Comparison of ENCODE assay signal across 1 cellular context in genomic region chr11:96330511-96330859, GRCh38.
TF ChIP-seq lines count a peak whose summit lies in the region.

No MANE protein-coding gene starts in this region.

TF ChIP-seq in K562, 482 proteins besides CTCF, POLR2A, EP300 and RAD21 (continued from another document and continues in another):
- no peak for TF ChIP-seq ZZZ3 (IDR thresholded peaks at IDR 0.05)
- TF ChIP-seq, protein P1, sequence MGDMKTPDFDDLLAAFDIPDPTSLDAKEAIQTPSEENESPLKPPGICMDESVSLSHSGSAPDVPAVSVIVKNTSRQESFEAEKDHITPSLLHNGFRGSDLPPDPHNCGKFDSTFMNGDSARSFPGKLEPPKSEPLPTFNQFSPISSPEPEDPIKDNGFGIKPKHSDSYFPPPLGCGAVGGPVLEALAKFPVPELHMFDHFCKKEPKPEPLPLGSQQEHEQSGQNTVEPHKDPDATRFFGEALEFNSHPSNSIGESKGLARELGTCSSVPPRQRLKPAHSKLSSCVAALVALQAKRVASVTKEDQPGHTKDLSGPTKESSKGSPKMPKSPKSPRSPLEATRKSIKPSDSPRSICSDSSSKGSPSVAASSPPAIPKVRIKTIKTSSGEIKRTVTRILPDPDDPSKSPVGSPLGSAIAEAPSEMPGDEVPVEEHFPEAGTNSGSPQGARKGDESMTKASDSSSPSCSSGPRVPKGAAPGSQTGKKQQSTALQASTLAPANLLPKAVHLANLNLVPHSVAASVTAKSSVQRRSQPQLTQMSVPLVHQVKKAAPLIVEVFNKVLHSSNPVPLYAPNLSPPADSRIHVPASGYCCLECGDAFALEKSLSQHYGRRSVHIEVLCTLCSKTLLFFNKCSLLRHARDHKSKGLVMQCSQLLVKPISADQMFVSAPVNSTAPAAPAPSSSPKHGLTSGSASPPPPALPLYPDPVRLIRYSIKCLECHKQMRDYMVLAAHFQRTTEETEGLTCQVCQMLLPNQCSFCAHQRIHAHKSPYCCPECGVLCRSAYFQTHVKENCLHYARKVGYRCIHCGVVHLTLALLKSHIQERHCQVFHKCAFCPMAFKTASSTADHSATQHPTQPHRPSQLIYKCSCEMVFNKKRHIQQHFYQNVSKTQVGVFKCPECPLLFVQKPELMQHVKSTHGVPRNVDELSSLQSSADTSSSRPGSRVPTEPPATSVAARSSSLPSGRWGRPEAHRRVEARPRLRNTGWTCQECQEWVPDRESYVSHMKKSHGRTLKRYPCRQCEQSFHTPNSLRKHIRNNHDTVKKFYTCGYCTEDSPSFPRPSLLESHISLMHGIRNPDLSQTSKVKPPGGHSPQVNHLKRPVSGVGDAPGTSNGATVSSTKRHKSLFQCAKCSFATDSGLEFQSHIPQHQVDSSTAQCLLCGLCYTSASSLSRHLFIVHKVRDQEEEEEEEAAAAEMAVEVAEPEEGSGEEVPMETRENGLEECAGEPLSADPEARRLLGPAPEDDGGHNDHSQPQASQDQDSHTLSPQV (IDR thresholded peaks at IDR 0.05) = peak; percentile 99
- TF ChIP-seq GABPA (tag; conservative IDR thresholded peaks at IDR 0.05; ENCODE audit: low read depth) = no peak
- no peak for TF ChIP-seq CBX1 (IDR thresholded peaks at IDR 0.05; ENCODE audit: low read depth)
- peak; percentile 96 for TF ChIP-seq ZBTB9 (CRISPR knock-in tag; IDR thresholded peaks at IDR 0.05)
- TF ChIP-seq ZNF217 (CRISPR knock-in tag; IDR thresholded peaks at IDR 0.05) = no peak
- peak; percentile 63; the same call in 1 of the 2 replicates for TF ChIP-seq ZKSCAN3 (CRISPR knock-in tag; IDR thresholded peaks at IDR 0.05)
- no peak for TF ChIP-seq COPS2 (conservative IDR thresholded peaks at IDR 0.05)
- TF ChIP-seq NR0B1 (IDR thresholded peaks at IDR 0.05; ENCODE audit: partially characterized antibody) = no peak
- TF ChIP-seq DDX20 (tag; IDR thresholded peaks at IDR 0.05; ENCODE audit: low read depth) = peak; percentile 90
- TF ChIP-seq ZNF668 (CRISPR knock-in tag; IDR thresholded peaks at IDR 0.05) = peak; percentile 96
- TF ChIP-seq FOSL1 (tag; conservative IDR thresholded peaks at IDR 0.05) = no peak
- TF ChIP-seq PHTF2 (CRISPR knock-in tag; IDR thresholded peaks at IDR 0.05) = peak; percentile 83; the same call in 1 of the 2 replicates
- no peak for TF ChIP-seq EZH2 (IDR thresholded peaks at IDR 0.05; ENCODE audit: borderline replicate concordance, low read depth, low read length)
- TF ChIP-seq, protein P2, sequence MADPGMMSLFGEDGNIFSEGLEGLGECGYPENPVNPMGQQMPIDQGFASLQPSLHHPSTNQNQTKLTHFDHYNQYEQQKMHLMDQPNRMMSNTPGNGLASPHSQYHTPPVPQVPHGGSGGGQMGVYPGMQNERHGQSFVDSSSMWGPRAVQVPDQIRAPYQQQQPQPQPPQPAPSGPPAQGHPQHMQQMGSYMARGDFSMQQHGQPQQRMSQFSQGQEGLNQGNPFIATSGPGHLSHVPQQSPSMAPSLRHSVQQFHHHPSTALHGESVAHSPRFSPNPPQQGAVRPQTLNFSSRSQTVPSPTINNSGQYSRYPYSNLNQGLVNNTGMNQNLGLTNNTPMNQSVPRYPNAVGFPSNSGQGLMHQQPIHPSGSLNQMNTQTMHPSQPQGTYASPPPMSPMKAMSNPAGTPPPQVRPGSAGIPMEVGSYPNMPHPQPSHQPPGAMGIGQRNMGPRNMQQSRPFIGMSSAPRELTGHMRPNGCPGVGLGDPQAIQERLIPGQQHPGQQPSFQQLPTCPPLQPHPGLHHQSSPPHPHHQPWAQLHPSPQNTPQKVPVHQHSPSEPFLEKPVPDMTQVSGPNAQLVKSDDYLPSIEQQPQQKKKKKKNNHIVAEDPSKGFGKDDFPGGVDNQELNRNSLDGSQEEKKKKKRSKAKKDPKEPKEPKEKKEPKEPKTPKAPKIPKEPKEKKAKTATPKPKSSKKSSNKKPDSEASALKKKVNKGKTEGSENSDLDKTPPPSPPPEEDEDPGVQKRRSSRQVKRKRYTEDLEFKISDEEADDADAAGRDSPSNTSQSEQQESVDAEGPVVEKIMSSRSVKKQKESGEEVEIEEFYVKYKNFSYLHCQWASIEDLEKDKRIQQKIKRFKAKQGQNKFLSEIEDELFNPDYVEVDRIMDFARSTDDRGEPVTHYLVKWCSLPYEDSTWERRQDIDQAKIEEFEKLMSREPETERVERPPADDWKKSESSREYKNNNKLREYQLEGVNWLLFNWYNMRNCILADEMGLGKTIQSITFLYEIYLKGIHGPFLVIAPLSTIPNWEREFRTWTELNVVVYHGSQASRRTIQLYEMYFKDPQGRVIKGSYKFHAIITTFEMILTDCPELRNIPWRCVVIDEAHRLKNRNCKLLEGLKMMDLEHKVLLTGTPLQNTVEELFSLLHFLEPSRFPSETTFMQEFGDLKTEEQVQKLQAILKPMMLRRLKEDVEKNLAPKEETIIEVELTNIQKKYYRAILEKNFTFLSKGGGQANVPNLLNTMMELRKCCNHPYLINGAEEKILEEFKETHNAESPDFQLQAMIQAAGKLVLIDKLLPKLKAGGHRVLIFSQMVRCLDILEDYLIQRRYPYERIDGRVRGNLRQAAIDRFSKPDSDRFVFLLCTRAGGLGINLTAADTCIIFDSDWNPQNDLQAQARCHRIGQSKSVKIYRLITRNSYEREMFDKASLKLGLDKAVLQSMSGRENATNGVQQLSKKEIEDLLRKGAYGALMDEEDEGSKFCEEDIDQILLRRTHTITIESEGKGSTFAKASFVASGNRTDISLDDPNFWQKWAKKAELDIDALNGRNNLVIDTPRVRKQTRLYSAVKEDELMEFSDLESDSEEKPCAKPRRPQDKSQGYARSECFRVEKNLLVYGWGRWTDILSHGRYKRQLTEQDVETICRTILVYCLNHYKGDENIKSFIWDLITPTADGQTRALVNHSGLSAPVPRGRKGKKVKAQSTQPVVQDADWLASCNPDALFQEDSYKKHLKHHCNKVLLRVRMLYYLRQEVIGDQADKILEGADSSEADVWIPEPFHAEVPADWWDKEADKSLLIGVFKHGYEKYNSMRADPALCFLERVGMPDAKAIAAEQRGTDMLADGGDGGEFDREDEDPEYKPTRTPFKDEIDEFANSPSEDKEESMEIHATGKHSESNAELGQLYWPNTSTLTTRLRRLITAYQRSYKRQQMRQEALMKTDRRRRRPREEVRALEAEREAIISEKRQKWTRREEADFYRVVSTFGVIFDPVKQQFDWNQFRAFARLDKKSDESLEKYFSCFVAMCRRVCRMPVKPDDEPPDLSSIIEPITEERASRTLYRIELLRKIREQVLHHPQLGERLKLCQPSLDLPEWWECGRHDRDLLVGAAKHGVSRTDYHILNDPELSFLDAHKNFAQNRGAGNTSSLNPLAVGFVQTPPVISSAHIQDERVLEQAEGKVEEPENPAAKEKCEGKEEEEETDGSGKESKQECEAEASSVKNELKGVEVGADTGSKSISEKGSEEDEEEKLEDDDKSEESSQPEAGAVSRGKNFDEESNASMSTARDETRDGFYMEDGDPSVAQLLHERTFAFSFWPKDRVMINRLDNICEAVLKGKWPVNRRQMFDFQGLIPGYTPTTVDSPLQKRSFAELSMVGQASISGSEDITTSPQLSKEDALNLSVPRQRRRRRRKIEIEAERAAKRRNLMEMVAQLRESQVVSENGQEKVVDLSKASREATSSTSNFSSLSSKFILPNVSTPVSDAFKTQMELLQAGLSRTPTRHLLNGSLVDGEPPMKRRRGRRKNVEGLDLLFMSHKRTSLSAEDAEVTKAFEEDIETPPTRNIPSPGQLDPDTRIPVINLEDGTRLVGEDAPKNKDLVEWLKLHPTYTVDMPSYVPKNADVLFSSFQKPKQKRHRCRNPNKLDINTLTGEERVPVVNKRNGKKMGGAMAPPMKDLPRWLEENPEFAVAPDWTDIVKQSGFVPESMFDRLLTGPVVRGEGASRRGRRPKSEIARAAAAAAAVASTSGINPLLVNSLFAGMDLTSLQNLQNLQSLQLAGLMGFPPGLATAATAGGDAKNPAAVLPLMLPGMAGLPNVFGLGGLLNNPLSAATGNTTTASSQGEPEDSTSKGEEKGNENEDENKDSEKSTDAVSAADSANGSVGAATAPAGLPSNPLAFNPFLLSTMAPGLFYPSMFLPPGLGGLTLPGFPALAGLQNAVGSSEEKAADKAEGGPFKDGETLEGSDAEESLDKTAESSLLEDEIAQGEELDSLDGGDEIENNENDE (IDR thresholded peaks at IDR 0.05; ENCODE audit: low read depth, low read length) = no peak
- TF ChIP-seq FOXM1 (IDR thresholded peaks at IDR 0.05; ENCODE audit: low read depth) = no peak
- TF ChIP-seq FOXM1 (CRISPR knock-in tag; IDR thresholded peaks at IDR 0.05; ENCODE audit: low read depth) = no peak
- TF ChIP-seq GATAD2B (IDR thresholded peaks at IDR 0.05; ENCODE audit: borderline replicate concordance) = no peak
- TF ChIP-seq, protein P3, sequence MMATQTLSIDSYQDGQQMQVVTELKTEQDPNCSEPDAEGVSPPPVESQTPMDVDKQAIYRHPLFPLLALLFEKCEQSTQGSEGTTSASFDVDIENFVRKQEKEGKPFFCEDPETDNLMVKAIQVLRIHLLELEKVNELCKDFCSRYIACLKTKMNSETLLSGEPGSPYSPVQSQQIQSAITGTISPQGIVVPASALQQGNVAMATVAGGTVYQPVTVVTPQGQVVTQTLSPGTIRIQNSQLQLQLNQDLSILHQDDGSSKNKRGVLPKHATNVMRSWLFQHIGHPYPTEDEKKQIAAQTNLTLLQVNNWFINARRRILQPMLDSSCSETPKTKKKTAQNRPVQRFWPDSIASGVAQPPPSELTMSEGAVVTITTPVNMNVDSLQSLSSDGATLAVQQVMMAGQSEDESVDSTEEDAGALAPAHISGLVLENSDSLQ (IDR thresholded peaks at IDR 0.05) = no peak
- no peak for TF ChIP-seq ATF1 (CRISPR knock-in tag; IDR thresholded peaks at IDR 0.05)
- TF ChIP-seq ATF1 (tag; IDR thresholded peaks at IDR 0.05) = 0 out of 2 replicates have a peak, but pooled peaks have one; percentile 9
- TF ChIP-seq CREB1 (IDR thresholded peaks at IDR 0.05) = no peak
- TF ChIP-seq CREB1 (CRISPR knock-in tag; IDR thresholded peaks at IDR 0.05) = no peak
- TF ChIP-seq SAP30 (IDR thresholded peaks at IDR 0.05; ENCODE audit: borderline replicate concordance, insufficient read depth, low read depth, low read length, poor library complexity, severe bottlenecking) = no peak
- no peak for TF ChIP-seq GTF2E2 (tag; IDR thresholded peaks at IDR 0.05)
- no peak for TF ChIP-seq NR3C1 (CRISPR knock-in tag; IDR thresholded peaks at IDR 0.05)
- TF ChIP-seq, protein P4, sequence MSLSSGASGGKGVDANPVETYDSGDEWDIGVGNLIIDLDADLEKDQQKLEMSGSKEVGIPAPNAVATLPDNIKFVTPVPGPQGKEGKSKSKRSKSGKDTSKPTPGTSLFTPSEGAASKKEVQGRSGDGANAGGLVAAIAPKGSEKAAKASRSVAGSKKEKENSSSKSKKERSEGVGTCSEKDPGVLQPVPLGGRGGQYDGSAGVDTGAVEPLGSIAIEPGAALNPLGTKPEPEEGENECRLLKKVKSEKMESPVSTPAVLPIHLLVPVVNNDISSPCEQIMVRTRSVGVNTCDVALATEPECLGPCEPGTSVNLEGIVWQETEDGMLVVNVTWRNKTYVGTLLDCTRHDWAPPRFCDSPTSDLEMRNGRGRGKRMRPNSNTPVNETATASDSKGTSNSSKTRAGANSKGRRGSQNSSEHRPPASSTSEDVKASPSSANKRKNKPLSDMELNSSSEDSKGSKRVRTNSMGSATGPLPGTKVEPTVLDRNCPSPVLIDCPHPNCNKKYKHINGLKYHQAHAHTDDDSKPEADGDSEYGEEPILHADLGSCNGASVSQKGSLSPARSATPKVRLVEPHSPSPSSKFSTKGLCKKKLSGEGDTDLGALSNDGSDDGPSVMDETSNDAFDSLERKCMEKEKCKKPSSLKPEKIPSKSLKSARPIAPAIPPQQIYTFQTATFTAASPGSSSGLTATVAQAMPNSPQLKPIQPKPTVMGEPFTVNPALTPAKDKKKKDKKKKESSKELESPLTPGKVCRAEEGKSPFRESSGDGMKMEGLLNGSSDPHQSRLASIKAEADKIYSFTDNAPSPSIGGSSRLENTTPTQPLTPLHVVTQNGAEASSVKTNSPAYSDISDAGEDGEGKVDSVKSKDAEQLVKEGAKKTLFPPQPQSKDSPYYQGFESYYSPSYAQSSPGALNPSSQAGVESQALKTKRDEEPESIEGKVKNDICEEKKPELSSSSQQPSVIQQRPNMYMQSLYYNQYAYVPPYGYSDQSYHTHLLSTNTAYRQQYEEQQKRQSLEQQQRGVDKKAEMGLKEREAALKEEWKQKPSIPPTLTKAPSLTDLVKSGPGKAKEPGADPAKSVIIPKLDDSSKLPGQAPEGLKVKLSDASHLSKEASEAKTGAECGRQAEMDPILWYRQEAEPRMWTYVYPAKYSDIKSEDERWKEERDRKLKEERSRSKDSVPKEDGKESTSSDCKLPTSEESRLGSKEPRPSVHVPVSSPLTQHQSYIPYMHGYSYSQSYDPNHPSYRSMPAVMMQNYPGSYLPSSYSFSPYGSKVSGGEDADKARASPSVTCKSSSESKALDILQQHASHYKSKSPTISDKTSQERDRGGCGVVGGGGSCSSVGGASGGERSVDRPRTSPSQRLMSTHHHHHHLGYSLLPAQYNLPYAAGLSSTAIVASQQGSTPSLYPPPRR (CRISPR knock-in tag; IDR thresholded peaks at IDR 0.05; ENCODE audit: borderline replicate concordance) = no peak
- no peak for TF ChIP-seq RCOR1 (IDR thresholded peaks at IDR 0.05; ENCODE audit: borderline replicate concordance in 1 of 2, low read depth in 2 of 2, low read length in 2 of 2)
- no peak for TF ChIP-seq TRIM25 (IDR thresholded peaks at IDR 0.05; ENCODE audit: borderline replicate concordance)
- TF ChIP-seq HDAC1 (IDR thresholded peaks at IDR 0.05) = no peak
- no peak for TF ChIP-seq SIRT6 (IDR thresholded peaks at IDR 0.05; ENCODE audit: low read depth, low read length)
- no peak for TF ChIP-seq HNRNPUL1 (IDR thresholded peaks at IDR 0.05; ENCODE audit: low read length)
